Comparison of ENCODE assay signal across 8 cellular contexts in the genomic region with DNA sequence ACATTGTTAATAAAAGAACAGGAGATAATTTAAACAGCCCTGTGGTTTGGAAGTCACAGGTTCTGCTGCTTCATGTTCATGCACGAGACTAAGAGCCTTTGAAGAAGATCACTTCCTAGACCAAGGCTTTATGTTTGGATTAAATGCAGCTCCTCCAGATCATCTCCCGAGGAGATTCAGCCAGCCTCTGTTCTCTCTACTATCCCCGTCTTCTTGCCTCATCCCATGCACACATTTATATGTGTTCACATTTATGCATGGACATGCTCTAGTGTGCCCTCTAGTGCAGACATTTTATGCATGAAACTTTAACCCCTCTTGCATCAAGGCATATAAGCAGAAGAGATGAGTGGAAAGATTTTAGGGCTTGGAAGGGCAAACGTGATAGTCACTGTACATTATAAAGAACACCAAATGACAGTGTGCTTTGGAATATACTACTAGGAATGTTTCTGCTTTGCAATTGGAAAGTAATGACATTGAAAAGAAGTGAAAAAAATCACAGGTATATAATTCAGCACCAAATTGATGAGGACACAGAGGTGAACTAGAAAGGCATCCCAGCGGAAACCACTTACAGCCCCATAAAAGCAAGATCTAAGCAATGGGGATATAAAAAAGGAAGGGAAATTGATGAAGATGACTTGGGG.
A peak's percentile ranks its signal among the peaks of the same experiment; 100 is the strongest.
DNase-seq lines count a peak whose midpoint lies in the region; ATAC-seq, FAIRE-seq and TF ChIP-seq lines count a peak whose summit lies in the region.
"Not testable (repeated sequence)": the region's sequence is repeated elsewhere in the genome, so short reads cannot be mapped to it uniquely, and the experiment has no call there.

No MANE protein-coding gene starts in this region.

- not testable (repeated sequence) for H3K36me3 ChIP-seq in A673 (ENCODE audit: insufficient read depth, low read length, poor library complexity, severe bottlenecking); OCI-LY1 (ENCODE audit: insufficient read depth, low read length); right lobe of liver

- 23% methylated on average over 2 of the region's 5 CpGs for whole genome bisulfite sequencing in right lobe of liver (ENCODE audit: insufficient coverage, low coverage, low lambda C conversion rate, missing lambda C conversion rate)

- not testable (repeated sequence) for H3K9me3 ChIP-seq in A673 (ENCODE audit: low read depth, low read length, poor library complexity, severe bottlenecking); OCI-LY1 (ENCODE audit: low read length); right lobe of liver

- peak overlapping the region; percentile 69 for H3K4me3 Mint-ChIP-seq in activated CD4-positive, alpha-beta T cell treated with anti-CD3 and anti-CD28 coated beads, Interleukin-2, amount 10 ng/mL, durations not matched to agents 24 days and 14 days
- H3K4me3 Mint-ChIP-seq in activated naive CD8-positive, alpha-beta T cell treated with anti-CD3 and anti-CD28 coated beads, Interleukin-2, amount 10 ng/mL, durations not matched to agents 7 days and 5 days: peak overlapping the region; percentile 56

- peaks cover 22% of the 10 kb centered on the region for H3K36me3 Mint-ChIP-seq in activated CD4-positive, alpha-beta T cell treated with anti-CD3 and anti-CD28 coated beads, Interleukin-2, amount 10 ng/mL, durations not matched to agents 24 days and 14 days (ENCODE audit: low read depth)
- peaks cover 11% of the 10 kb centered on the region for H3K36me3 Mint-ChIP-seq in activated naive CD8-positive, alpha-beta T cell treated with anti-CD3 and anti-CD28 coated beads, Interleukin-2, amount 10 ng/mL, durations not matched to agents 7 days and 5 days

- peak; percentile 72 for FAIRE-seq in GM18507 (lab: Jason Lieb, UNC)

- CTCF ChIA-PET in A673 (lab: Charles Lee): not testable (repeated sequence)

- not testable (repeated sequence) for H3K79me2 ChIP-seq in OCI-LY1 (ENCODE audit: insufficient read depth, low read length)

- intact Hi-C loops in A673 (cut with micrococcal nuclease; ENCODE audit: unreplicated experiment); activated CD4-positive, alpha-beta T cell treated with anti-CD3 and anti-CD28 coated beads, Interleukin-2, amount 10 ng/mL, durations not matched to agents 24 days and 14 days (cut with micrococcal nuclease); right lobe of liver (cut with DNase I); sciatic nerve (cut with DNase I): not testable (repeated sequence)

- peak overlapping the region; percentile 85 for H3K27ac Mint-ChIP-seq in activated CD4-positive, alpha-beta T cell treated with anti-CD3 and anti-CD28 coated beads, Interleukin-2, amount 10 ng/mL, durations not matched to agents 24 days and 14 days
- H3K27ac Mint-ChIP-seq in activated naive CD8-positive, alpha-beta T cell treated with anti-CD3 and anti-CD28 coated beads, Interleukin-2, amount 10 ng/mL, durations not matched to agents 7 days and 5 days: peak overlapping the region; percentile 83

- TF ChIP-seq POLR2A in right lobe of liver (IDR thresholded peaks at IDR 0.05): not testable (repeated sequence)

- DNase-seq in A673 (ENCODE audit: low spot score); GM18507 (ENCODE audit: extremely low spot score, insufficient read length, low read depth); activated CD4-positive, alpha-beta T cell treated with anti-CD3 and anti-CD28 coated beads, Interleukin-2, amount 10 ng/mL, durations not matched to agents 24 days and 14 days; activated naive CD8-positive, alpha-beta T cell treated with anti-CD3 and anti-CD28 coated beads, Interleukin-2, amount 10 ng/mL, durations not matched to agents 7 days and 5 days; foreskin keratinocyte; right lobe of liver; sciatic nerve (ENCODE audit: low spot score): not testable (repeated sequence)

- H4K20me1 ChIP-seq in OCI-LY1 (ENCODE audit: insufficient read depth, low read length): not testable (repeated sequence)

- not testable (repeated sequence) for H3K27me3 Mint-ChIP-seq in activated CD4-positive, alpha-beta T cell treated with anti-CD3 and anti-CD28 coated beads, Interleukin-2, amount 10 ng/mL, durations not matched to agents 24 days and 14 days; activated naive CD8-positive, alpha-beta T cell treated with anti-CD3 and anti-CD28 coated beads, Interleukin-2, amount 10 ng/mL, durations not matched to agents 7 days and 5 days

- not testable (repeated sequence) for H3K4me3 ChIP-seq in A673 (ENCODE audit: low read depth, low read length, poor library complexity, severe bottlenecking); OCI-LY1 (ENCODE audit: low read depth, low read length, poor library complexity, severe bottlenecking); right lobe of liver

- H3K9ac ChIP-seq in OCI-LY1 (ENCODE audit: low read length): not testable (repeated sequence)

- not testable (repeated sequence) for H3K9me2 ChIP-seq in OCI-LY1 (ENCODE audit: low read depth, low read length)

- peak; percentile 47 for ATAC-seq in activated naive CD8-positive, alpha-beta T cell treated with anti-CD3 and anti-CD28 coated beads, Interleukin-2, amount 10 ng/mL, durations not matched to agents 7 days and 5 days (ENCODE audit: low read depth)
- ATAC-seq in foreskin keratinocyte (peak; percentile 61), right lobe of liver (peak; percentile 80 to 87 (median 81)), sciatic nerve (peak; percentile 67)

- H2AFZ ChIP-seq in OCI-LY1 (ENCODE audit: low read length): not testable (repeated sequence)

- POLR2A ChIA-PET in A673 (lab: Charles Lee; ENCODE audit: low non-redundant PET); activated naive CD8-positive, alpha-beta T cell treated with anti-CD3 and anti-CD28 coated beads, Interleukin-2, amount 10 ng/mL, durations not matched to agents 7 days and 5 days (lab: Charles Lee): not testable (repeated sequence)

- H3K9me3 Mint-ChIP-seq in activated CD4-positive, alpha-beta T cell treated with anti-CD3 and anti-CD28 coated beads, Interleukin-2, amount 10 ng/mL, durations not matched to agents 24 days and 14 days; activated naive CD8-positive, alpha-beta T cell treated with anti-CD3 and anti-CD28 coated beads, Interleukin-2, amount 10 ng/mL, durations not matched to agents 7 days and 5 days: not testable (repeated sequence)

- H3K27ac ChIP-seq in A673 (ENCODE audit: low read depth, low read length, poor library complexity, severe bottlenecking); foreskin keratinocyte; right lobe of liver: not testable (repeated sequence)
- peak overlapping the region; percentile 57 for H3K27ac ChIP-seq in OCI-LY1 (ENCODE audit: low read depth, low read length, poor library complexity, severe bottlenecking)

- H3K27me3 ChIP-seq in A673 (replicated peaks; ENCODE audit: insufficient read depth, low read depth, low read length, poor library complexity); OCI-LY1 (ENCODE audit: insufficient read depth, low read length); foreskin keratinocyte; right lobe of liver: not testable (repeated sequence)

- not testable (repeated sequence) for H3F3A ChIP-seq in OCI-LY1 (ENCODE audit: insufficient read depth, low read length)

- H3K4me2 ChIP-seq in OCI-LY1 (ENCODE audit: low read length): peak overlapping the region; percentile 36; the same call in 1 of the 2 replicates

- not testable (repeated sequence) for BruUV-seq in A673 (replicated peaks; lab: Mats Ljungman, UMichigan)

- TF ChIP-seq CTCF in A673 (conservative IDR thresholded peaks at IDR 0.05; ENCODE audit: low read depth, low read length): 0 out of 2 replicates have a peak, but pooled peaks have one; percentile 20
- peak; percentile 22; the same call in 1 of the 2 replicates for TF ChIP-seq CTCF in OCI-LY1 (IDR thresholded peaks at IDR 0.05; ENCODE audit: low read length)
- TF ChIP-seq CTCF in foreskin keratinocyte (conservative IDR thresholded peaks at IDR 0.05): not testable (repeated sequence)
- TF ChIP-seq CTCF in right lobe of liver (IDR thresholded peaks at IDR 0.05): peak in 3 of 4 donors; percentile 17 to 22 (median 20)

- peaks cover 22% of the 10 kb centered on the region for H3K4me1 Mint-ChIP-seq in activated CD4-positive, alpha-beta T cell treated with anti-CD3 and anti-CD28 coated beads, Interleukin-2, amount 10 ng/mL, durations not matched to agents 24 days and 14 days
- peaks cover 18% of the 10 kb centered on the region for H3K4me1 Mint-ChIP-seq in activated naive CD8-positive, alpha-beta T cell treated with anti-CD3 and anti-CD28 coated beads, Interleukin-2, amount 10 ng/mL, durations not matched to agents 7 days and 5 days

- H3K4me1 ChIP-seq in A673 (ENCODE audit: insufficient read depth, low read length, poor library complexity, severe bottlenecking); foreskin keratinocyte; right lobe of liver: not testable (repeated sequence)
- peaks cover 23% of the 10 kb centered on the region for H3K4me1 ChIP-seq in OCI-LY1 (ENCODE audit: insufficient read depth, low read length, severe bottlenecking)
